11 cellular contexts compared by ENCODE assay signal in the genomic region with DNA sequence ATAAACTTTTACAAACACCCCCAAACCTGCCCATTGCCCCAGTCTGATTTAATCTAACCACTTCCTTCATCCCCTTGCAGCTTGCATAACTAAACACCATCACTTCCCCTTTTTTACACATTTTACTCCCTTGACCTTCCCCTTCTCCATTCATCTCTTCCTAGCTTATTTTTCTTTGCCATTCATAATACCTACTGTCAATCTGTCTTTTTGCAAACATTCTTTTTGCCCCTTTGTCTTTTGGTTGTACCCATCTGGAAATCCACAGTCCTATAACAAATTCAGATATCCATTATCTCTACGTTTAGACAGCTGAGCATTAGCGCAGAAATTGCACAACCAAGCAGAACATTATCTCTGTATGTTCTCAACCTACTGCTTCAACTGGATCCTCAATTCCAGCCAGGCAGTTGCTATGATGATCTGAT. TPM values are rescaled to one million over a fixed set of nuclear protein-coding genes. Genes with fewer than 3 reads are reported as not detected.
DNase-seq lines count a peak whose midpoint lies in the region; ATAC-seq and TF ChIP-seq lines count a peak whose summit lies in the region.
"Had no signal": no experiment of that assay in that cellular context is flagged by ENCODE, and none has a peak within 500 bp of the region (broad histone marks: within the 10 kb centered on the region; RNA-seq: fewer than 3 reads in every experiment).

No MANE protein-coding gene starts in this region.

- no peak overlapping the region for H3K27ac Mint-ChIP-seq in stimulated activated naive B cell treated with anti-CD40 and anti-IgM and Interleukin-4, amounts not matched to agents 10 μg/mL and 1 μg/mL and 100 μg/mL, for 72 hours
- no peak overlapping the region for H3K27ac Mint-ChIP-seq in activated T-cell treated with anti-CD3 and anti-CD28 coated beads, Interleukin-2, amount 50 U/mL, for 72 hours

- ATAC-seq in HG02981 (IDR thresholded peaks at IDR 0.05; ENCODE audit: unreplicated experiment): peak; percentile 84
- peak; percentile 96 to 97 for ATAC-seq in stimulated activated naive B cell treated with anti-CD40 and anti-IgM and Interleukin-4, amounts not matched to agents 10 μg/mL and 1 μg/mL and 100 μg/mL, for 72 hours (replicated peaks)
- no peak for ATAC-seq in activated T-cell treated with anti-CD3 and anti-CD28 coated beads, Interleukin-2, amount 50 U/mL, for 72 hours (replicated peaks in 1 of 2)

- DNase-seq in GM19238 (ENCODE audit: insufficient read length, low spot score) (peak; percentile 13), NCI-H128 (lab: John Stamatoyannopoulos, UW; ENCODE audit: unreplicated experiment) (no peak), AG20443 (ENCODE audit: low spot score) (no peak)
- DNase-seq in stimulated activated naive B cell treated with anti-CD40 and anti-IgM and Interleukin-4, amounts not matched to agents 10 μg/mL and 1 μg/mL and 100 μg/mL, for 72 hours: no peak
- no peak for DNase-seq in activated T-cell treated with anti-CD3 and anti-CD28 coated beads, Interleukin-2, amount 50 U/mL, for 72 hours
- DNase-seq: activated effector memory CD4-positive, alpha-beta T cell treated with anti-CD3 and anti-CD28 coated beads, Interleukin-2, amount 50 U/mL, for 16 hours; dorsolateral prefrontal cortex; NCI-H2081; occipital lobe had no signal

- peak overlapping the region; percentile 48 for H3K4me3 ChIP-seq in OCI-LY3 (ENCODE audit: low read length)
- H3K4me3 ChIP-seq: dorsolateral prefrontal cortex had no signal

- H3K9me3 Mint-ChIP-seq in stimulated activated naive B cell treated with anti-CD40 and anti-IgM and Interleukin-4, amounts not matched to agents 10 μg/mL and 1 μg/mL and 100 μg/mL, for 72 hours: peaks cover 0 to 4% of the 10 kb centered on the region in 2 donors
- peaks cover 0 to 2% of the 10 kb centered on the region in 2 donors for H3K9me3 Mint-ChIP-seq in activated T-cell treated with anti-CD3 and anti-CD28 coated beads, Interleukin-2, amount 50 U/mL, for 72 hours

- peak overlapping the region; percentile 72 for H3K4me2 ChIP-seq in OCI-LY3 (ENCODE audit: low read length)

- TF ChIP-seq CTCF in OCI-LY3 (IDR thresholded peaks at IDR 0.05; ENCODE audit: low read depth, low read length): no peak

- no peak overlapping the region for H3K9ac ChIP-seq in OCI-LY3 (ENCODE audit: low read length)

- no peaks in the 10 kb centered on the region for H4K20me1 ChIP-seq in OCI-LY3 (ENCODE audit: insufficient read depth, low read length)

- H3K4me3 Mint-ChIP-seq in stimulated activated naive B cell treated with anti-CD40 and anti-IgM and Interleukin-4, amounts not matched to agents 10 μg/mL and 1 μg/mL and 100 μg/mL, for 72 hours: peak overlapping the region; percentile 15 to 17
- no peak overlapping the region for H3K4me3 Mint-ChIP-seq in activated T-cell treated with anti-CD3 and anti-CD28 coated beads, Interleukin-2, amount 50 U/mL, for 72 hours

- no peaks in the 10 kb centered on the region for H3K79me2 ChIP-seq in OCI-LY3 (ENCODE audit: low read length)

- no peaks in the 10 kb centered on the region for H3K9me3 ChIP-seq in OCI-LY3 (ENCODE audit: insufficient read depth, low read length)

- no peak overlapping the region for H2AFZ ChIP-seq in OCI-LY3 (ENCODE audit: low read depth, low read length)

- 0 out of 2 replicates have a peak, but pooled peaks cover 3% of the 10 kb centered on the region for H3K27me3 ChIP-seq in OCI-LY3 (ENCODE audit: low read depth, low read length)

- no peaks in the 10 kb centered on the region for H3K36me3 ChIP-seq in OCI-LY3 (replicated peaks; ENCODE audit: low read depth, low read length)

- no peak overlapping the region for H3K27ac ChIP-seq in OCI-LY3 (ENCODE audit: low read length)
- H3K27ac ChIP-seq: dorsolateral prefrontal cortex had no signal

- peaks cover 0 to 4% of the 10 kb centered on the region in 2 donors for H3K36me3 Mint-ChIP-seq in stimulated activated naive B cell treated with anti-CD40 and anti-IgM and Interleukin-4, amounts not matched to agents 10 μg/mL and 1 μg/mL and 100 μg/mL, for 72 hours
- peaks cover 0 to 1% of the 10 kb centered on the region in 2 donors for H3K36me3 Mint-ChIP-seq in activated T-cell treated with anti-CD3 and anti-CD28 coated beads, Interleukin-2, amount 50 U/mL, for 72 hours (ENCODE audit: insufficient read depth in 2 of 2)

- H3K27me3 Mint-ChIP-seq in stimulated activated naive B cell treated with anti-CD40 and anti-IgM and Interleukin-4, amounts not matched to agents 10 μg/mL and 1 μg/mL and 100 μg/mL, for 72 hours: peaks cover 0 to 5% of the 10 kb centered on the region in 2 donors
- peaks cover 29% of the 10 kb centered on the region for H3K27me3 Mint-ChIP-seq in activated T-cell treated with anti-CD3 and anti-CD28 coated beads, Interleukin-2, amount 50 U/mL, for 72 hours (ENCODE audit: low read depth)

- peaks cover 22% of the 10 kb centered on the region for H3K4me1 ChIP-seq in OCI-LY3 (ENCODE audit: low read length)

- H3K4me1 Mint-ChIP-seq in stimulated activated naive B cell treated with anti-CD40 and anti-IgM and Interleukin-4, amounts not matched to agents 10 μg/mL and 1 μg/mL and 100 μg/mL, for 72 hours: peaks cover 23 to 38% of the 10 kb centered on the region in 2 donors
- peaks cover 7% of the 10 kb centered on the region for H3K4me1 Mint-ChIP-seq in activated T-cell treated with anti-CD3 and anti-CD28 coated beads, Interleukin-2, amount 50 U/mL, for 72 hours (ENCODE audit: low read depth)

RNA-seq across cellular contexts. Expression of gene C6orf52, which starts 51.2 kb away (rescaled TPM):
- total RNA-seq in activated T-cell treated with anti-CD3 and anti-CD28 coated beads, Interleukin-2, amount 50 U/mL, for 72 hours: 1 to 10 TPM; 2.7 to 4.4 TPM

RNA-seq across cellular contexts. Expression of gene PAK1IP1, which starts 51.5 kb away (rescaled TPM):
- 10 to 100 TPM; 21.1 to 21.7 TPM for total RNA-seq in activated T-cell treated with anti-CD3 and anti-CD28 coated beads, Interleukin-2, amount 50 U/mL, for 72 hours

Comparison
In these comparisons a context has a peak if more than half of its experiments do, and no peak if none do; other contexts are left out.
1. ATAC-seq: peak in HG02981 (single experiment) and stimulated activated naive B cell treated with anti-CD40 and anti-IgM and Interleukin-4, amounts not matched to agents 10 μg/mL and 1 μg/mL and 100 μg/mL, for 72 hours (2 of 2); none in activated T-cell treated with anti-CD3 and anti-CD28 coated beads, Interleukin-2, amount 50 U/mL, for 72 hours (0 of 2).
2. H3K4me3 Mint-ChIP-seq: peak in stimulated activated naive B cell treated with anti-CD40 and anti-IgM and Interleukin-4, amounts not matched to agents 10 μg/mL and 1 μg/mL and 100 μg/mL, for 72 hours (2 of 2); none in activated T-cell treated with anti-CD3 and anti-CD28 coated beads, Interleukin-2, amount 50 U/mL, for 72 hours (0 of 2).